In genomic region chr9:106481003-106481614, GRCh38 we compare ENCODE assay signal across 14 cellular contexts.
"Had no signal": no experiment of that assay in that cellular context is flagged by ENCODE, and none has a peak within 500 bp of the region (broad histone marks: within the 10 kb centered on the region; RNA-seq: fewer than 3 reads in every experiment).

No MANE protein-coding gene starts in this region.

- ATAC-seq: right cardiac atrium had no signal

- H3K27me3 Mint-ChIP-seq: stimulated activated naive CD8-positive, alpha-beta T cell treated with anti-CD3 and anti-CD28 coated beads, Interleukin-15, Interleukin-2, amounts not matched to agents 100 ng/mL and 50 ng/mL, for 24 hours had no signal

- H3K9me3 ChIP-seq: prostate gland, suprapubic skin, upper lobe of left lung had no signal

- H3K4me3 ChIP-seq: prostate gland, suprapubic skin, upper lobe of left lung had no signal

- H3K36me3 ChIP-seq: prostate gland, suprapubic skin, upper lobe of left lung had no signal

- H3K4me1 ChIP-seq: prostate gland, suprapubic skin, upper lobe of left lung had no signal

- H3K4me3 Mint-ChIP-seq: nephron progenitor cell; stimulated activated naive CD8-positive, alpha-beta T cell treated with anti-CD3 and anti-CD28 coated beads, Interleukin-15, Interleukin-2, amounts not matched to agents 100 ng/mL and 50 ng/mL, for 24 hours; T-helper 1 cell treated with Interleukin-12 subunit alpha and Interleukin-12 subunit beta and Interleukin-4 antibody, amounts not matched to agents 30 μg/mL and 1 μg/mL, for 36 hours had no signal

- H3K27ac ChIP-seq: prostate gland, suprapubic skin, upper lobe of left lung had no signal

- H3K27ac Mint-ChIP-seq: activated T-helper 2 cell treated with anti-CD3 and anti-CD28 coated beads, Interferon-gamma antibody, Interleukin-2, Interleukin-4, amounts not matched to agents 10 μg/mL and 5 μg/mL and 100 μg/mL, durations not matched to agents 14 hours and 24 hours and 36 hours; nephron progenitor cell; stimulated activated naive CD8-positive, alpha-beta T cell treated with anti-CD3 and anti-CD28 coated beads, Interleukin-15, Interleukin-2, amounts not matched to agents 100 ng/mL and 50 ng/mL, for 24 hours; T-helper 1 cell treated with Interleukin-12 subunit alpha and Interleukin-12 subunit beta and Interleukin-4 antibody, amounts not matched to agents 30 μg/mL and 1 μg/mL, for 36 hours had no signal

- H3K27me3 ChIP-seq: suprapubic skin, upper lobe of left lung had no signal

- DNase-seq: activated CD4-positive, alpha-beta T cell treated with anti-CD3 and anti-CD28 coated beads, Interleukin-2, amount 50 U/mL, for 1 hour; activated CD4-positive, CD25-positive, alpha-beta regulatory T cell; activated naive CD4-positive, alpha-beta T cell treated with anti-CD3 and anti-CD28 coated beads, Interleukin-2, amount 50 U/mL, for 16 hours; caudate nucleus; foreskin melanocyte; nephron progenitor cell; occipital lobe; right cardiac atrium; upper lobe of left lung had no signal
